ENCODE assay signal across 1 cellular context in genomic region chr2:237673130-237673921, GRCh38.
TF ChIP-seq lines count a peak whose summit lies in the region.

No MANE protein-coding gene starts in this region.

TF ChIP-seq in GM23338, 12 proteins besides CTCF, POLR2A, EP300 and RAD21 (continued from another document):
- TF ChIP-seq ZNF462 (CRISPR knock-in tag; IDR thresholded peaks at IDR 0.05) (no peak), CREB1 (CRISPR knock-in tag; IDR thresholded peaks at IDR 0.05; ENCODE audit: low read depth) (no peak)
